In genomic region chr11:121282376-121282775, GRCh38 we compare ENCODE assay signal across 18 cellular contexts. TPM values are rescaled to one million over a fixed set of nuclear protein-coding genes. Genes with fewer than 3 reads are reported as not detected.
DNase-seq lines count a peak whose midpoint lies in the region; ATAC-seq, FAIRE-seq and TF ChIP-seq lines count a peak whose summit lies in the region.
"Had no signal": no experiment of that assay in that cellular context is flagged by ENCODE, and none has a peak within 500 bp of the region (broad histone marks: within the 10 kb centered on the region; RNA-seq: fewer than 3 reads in every experiment).

No MANE protein-coding gene starts in this region.

- CTCF ChIA-PET in HCT116 (lab: Charles Lee): no interaction called here

- H3K4me3 ChIP-seq in HCT116 (replicated peaks in 1 of 2; ENCODE audit: low read depth in 1 of 2, low read length in 2 of 2) (no peak overlapping the region), mesendoderm (ENCODE audit: low read length) (no peak overlapping the region), pancreas (no peak overlapping the region), esophagus squamous epithelium (no peak overlapping the region)

- H2BK15ac ChIP-seq in mesendoderm (replicated peaks; ENCODE audit: low read depth): no peak overlapping the region

- no peak overlapping the region for H3K4ac ChIP-seq in mesendoderm (ENCODE audit: low read depth, low read length)

- no peak overlapping the region for H2BK5ac ChIP-seq in mesendoderm (ENCODE audit: low read length)

- DNase-seq in DMS 273 (lab: John Stamatoyannopoulos, UW; ENCODE audit: unreplicated experiment) (peak; percentile 12), DMS 273 treated with DMSO at 0.1 percent for 48 hours (lab: John Stamatoyannopoulos, UW) (no peak), HCT116 (ENCODE audit: low read depth, low spot score) (no peak), SK-MEL-5 (ENCODE audit: low read depth, low spot score) (peak; percentile 18), mesendoderm (no peak), pancreas (no peak), esophagus squamous epithelium (lab: John Stamatoyannopoulos, UW) (no peak)
- DNase-seq: DND-41; GF-D8; GOT3; HFFc6; NCI-H1436; NCI-H2081; NCI-H524 treated with DMSO at 0.1 percent for 48 hours; NK-92 treated with Interleukin-12 subunit alpha and Interleukin-12 subunit beta, amount 100 ng/mL, for 24 hours; Right ventricle myocardium superior had no signal

- no peaks in the 10 kb centered on the region for H4K20me1 ChIP-seq in HCT116 (ENCODE audit: insufficient read depth)

- no peak overlapping the region for H2AFZ ChIP-seq in HCT116 (ENCODE audit: low read depth, low read length, poor library complexity, severe bottlenecking)

- no peak for FAIRE-seq in pancreas (lab: Jason Lieb, UNC)

- H3K4me2 ChIP-seq in HCT116 (ENCODE audit: low read length) (no peak overlapping the region), mesendoderm (ENCODE audit: low read length) (no peak overlapping the region)

- no peaks in the 10 kb centered on the region for H3K79me2 ChIP-seq in HCT116 (ENCODE audit: insufficient read depth, low read length)
- H3K79me2 ChIP-seq in mesendoderm (ENCODE audit: control insufficient read depth, insufficient read depth, low read length): no peaks in the 10 kb centered on the region

- RAD21 ChIA-PET in HCT116 (lab: Charles Lee; ENCODE audit: low non-redundant PET in 1 of 2, low total read pairs in 2 of 2, uncharacterized antibody in 2 of 2, unreplicated experiment in 2 of 2): no interaction called here

- BruUV-seq in HCT116 (replicated peaks; lab: Mats Ljungman, UMichigan): no TSS peak

- POLR2A ChIA-PET in HCT116 (lab: Charles Lee): no interaction called here

- H2AK5ac ChIP-seq in mesendoderm (ENCODE audit: low read length): no peak overlapping the region

- H3K18ac ChIP-seq in mesendoderm (ENCODE audit: low read length): no peak overlapping the region

- no peak overlapping the region for H4K8ac ChIP-seq in mesendoderm (ENCODE audit: low read depth, low read length)

- H3K27ac ChIP-seq in HCT116 (ENCODE audit: low read depth, low read length): no peak overlapping the region
- H3K27ac ChIP-seq in mesendoderm (ENCODE audit: low read depth, low read length): no peak overlapping the region
- H3K27ac ChIP-seq in pancreas: no peak overlapping the region
- H3K27ac ChIP-seq in esophagus squamous epithelium: peak overlapping the region in 2 of 4 donors; percentile 74 to 86
- H3K27ac ChIP-seq: 22Rv1 had no signal

- TF ChIP-seq CTCF in HCT116 (IDR thresholded peaks at IDR 0.05 in 2 of 3, conservative IDR thresholded peaks at IDR 0.05 in 1 of 3; ENCODE audit: borderline replicate concordance in 1 of 3, insufficient read depth in 1 of 3, low read depth in 2 of 3, low read length in 2 of 3) (no peak), pancreas (IDR thresholded peaks at IDR 0.05) (no peak), esophagus squamous epithelium (IDR thresholded peaks at IDR 0.05) (peak in 1 of 6 experiments; percentile 26)

- intact Hi-C loops in HCT116 (cut with micrococcal nuclease) (no loop called here), pancreas (cut with DNase I) (no loop called here), esophagus squamous epithelium (cut with DNase I) (no loop called here)

- H3K27me3 ChIP-seq in HCT116 (ENCODE audit: insufficient read depth, low read length) (peaks cover 10% of the 10 kb centered on the region; the same call in 1 of the 2 replicates), mesendoderm (ENCODE audit: insufficient read depth, low read length, poor library complexity) (no peaks in the 10 kb centered on the region), pancreas (no peaks in the 10 kb centered on the region), esophagus squamous epithelium (peaks cover 0 to 24% (median 0%) of the 10 kb centered on the region in 4 donors)

- H3K23ac ChIP-seq in mesendoderm (ENCODE audit: low read length): no peak overlapping the region

- H3K4me1 ChIP-seq in HCT116 (ENCODE audit: control insufficient read depth in 1 of 2, insufficient read depth in 2 of 2, low read length in 2 of 2) (no peaks in the 10 kb centered on the region), mesendoderm (ENCODE audit: control insufficient read depth, low read depth, low read length) (peaks cover 9% of the 10 kb centered on the region), pancreas (no peaks in the 10 kb centered on the region), esophagus squamous epithelium (peaks cover 0 to 20% (median 5%) of the 10 kb centered on the region in 3 donors)

- no peaks in the 10 kb centered on the region for H3K79me1 ChIP-seq in mesendoderm (ENCODE audit: low read length)

- no peak for ATAC-seq in HCT116
- ATAC-seq in pancreas: no peak
- ATAC-seq in GM21723 (IDR thresholded peaks at IDR 0.05; ENCODE audit: unreplicated experiment): no peak

- in situ Hi-C loops in SK-MEL-5 (cut with HindIII; ENCODE audit: low pct_unique_long_range_greater_than_20kb, low sequenced_read_pairs): no loop called here

- H4K5ac ChIP-seq in mesendoderm (ENCODE audit: low read length): no peak overlapping the region

- TF ChIP-seq POLR2A in HCT116 (IDR thresholded peaks at IDR 0.05; ENCODE audit: borderline replicate concordance, extremely low read depth, insufficient read depth, insufficient read length) (no peak), esophagus squamous epithelium (IDR thresholded peaks at IDR 0.05) (no peak)

- peak; percentile 19; the same call in 1 of the 2 replicates for TF ChIP-seq RAD21 in HCT116 (IDR thresholded peaks at IDR 0.05; ENCODE audit: low read depth)

- no peaks in the 10 kb centered on the region for H3K36me3 ChIP-seq in HCT116 (ENCODE audit: control insufficient read depth in 1 of 2, insufficient read depth in 2 of 2, low read length in 2 of 2)
- H3K36me3 ChIP-seq in mesendoderm (ENCODE audit: control insufficient read depth, insufficient read depth, low read length): no peaks in the 10 kb centered on the region
- H3K36me3 ChIP-seq in pancreas: no peaks in the 10 kb centered on the region
- H3K36me3 ChIP-seq in esophagus squamous epithelium: no peaks in the 10 kb centered on the region

- H3K9me3 ChIP-seq in HCT116 (ENCODE audit: control insufficient read depth in 1 of 2, insufficient read depth in 1 of 2, low read depth in 1 of 2, low read length in 2 of 2) (no peaks in the 10 kb centered on the region; a peak in 1 of 4 replicates), pancreas (no peaks in the 10 kb centered on the region), esophagus squamous epithelium (peaks cover 0 to 3% (median 0%) of the 10 kb centered on the region in 3 donors)

- H3K9me2 ChIP-seq in HCT116 (ENCODE audit: insufficient read depth): no peaks in the 10 kb centered on the region

- H2BK120ac ChIP-seq in mesendoderm (ENCODE audit: low read depth, low read length): no peak overlapping the region

- WGBS in mesendoderm (ENCODE audit: extremely low coverage, insufficient coverage, low lambda C conversion rate): 94% methylated on average over 1 of the region's 4 CpGs
- 44 to 59% methylated on average over 4 of the region's 4 CpGs for WGBS in pancreas, 2 donors
- WGBS in esophagus squamous epithelium, 2 donors: 53 to 54% methylated on average over 4 of the region's 4 CpGs

- H3K9ac ChIP-seq in HCT116 (ENCODE audit: low read length): no peak overlapping the region
- H3K9ac ChIP-seq in mesendoderm (ENCODE audit: low read length): no peak overlapping the region

- H3K56ac ChIP-seq in mesendoderm (ENCODE audit: low read length): peak overlapping the region; percentile 47

TF ChIP-seq in HCT116, 20 proteins besides CTCF, POLR2A, EP300 and RAD21 (continues in another document):
- TF ChIP-seq EZH2 (IDR thresholded peaks at IDR 0.05) (no peak), CBX3 (IDR thresholded peaks at IDR 0.05; ENCODE audit: low read depth) (no peak), MAX (IDR thresholded peaks at IDR 0.05) (no peak), ATF3 (IDR thresholded peaks at IDR 0.05) (no peak), JUND (IDR thresholded peaks at IDR 0.05) (no peak), EGR1 (IDR thresholded peaks at IDR 0.05; ENCODE audit: low read depth) (no peak), ZNF274 (IDR thresholded peaks at IDR 0.05; ENCODE audit: low read depth, low read length) (no peak), ZFX (IDR thresholded peaks at IDR 0.05) (no peak), SRF (IDR thresholded peaks at IDR 0.05; ENCODE audit: low read depth) (no peak)

RNA-seq across cellular contexts. Expression of gene SC5D, which starts 10.2 kb away (rescaled TPM):
- total RNA-seq in HCT116 (2021; ENCODE audit: unreplicated experiment) (24.1 TPM), pancreas (10 to 100 TPM in 3 of 6 donors, 1 to 10 TPM in 3; 8.3 to 14.2 (median 11.6) TPM), esophagus squamous epithelium (10 to 100 TPM; 43.6 to 75.8 (median 56.8) TPM)
- polyA plus RNA-seq in HCT116 (2012): 17.3 and 19.9 TPM in 2 replicates
- 40.4 and 44.9 TPM in 2 replicates for total RNA-seq in SK-MEL-5 (2014; rRNA removed; shearing (Covaris generic))
- polyA plus RNA-seq in SK-MEL-5 (2015; cell fraction: cytosol; rRNA removed): 31.8 and 38.6 TPM in 2 replicates
- polyA plus RNA-seq in SK-MEL-5 (2015; cell fraction: nucleus; rRNA removed): 22.8 and 26.2 TPM in 2 replicates
- polyA plus RNA-seq in mesendoderm (2013, experiment 1 of 2): 110 TPM
- polyA plus RNA-seq in mesendoderm (2013, experiment 2 of 2): 110 TPM
- polyA plus RNA-seq in pancreas: 10 to 100 TPM in 1 of 2 donors, 1 to 10 TPM in 1; 7.7 to 18.5 TPM

Comparison
In these comparisons a context has a peak if more than half of its experiments do, and no peak if none do; other contexts are left out.
1. DNase-seq: peak in DMS 273 (single experiment) and SK-MEL-5 (single experiment); none in DMS 273 treated with DMSO at 0.1 percent for 48 hours (single experiment), HCT116 (single experiment), mesendoderm (single experiment), pancreas (0 of 6) and esophagus squamous epithelium (single experiment).